ENCODE assay signal across 9 cellular contexts in the genomic region with DNA sequence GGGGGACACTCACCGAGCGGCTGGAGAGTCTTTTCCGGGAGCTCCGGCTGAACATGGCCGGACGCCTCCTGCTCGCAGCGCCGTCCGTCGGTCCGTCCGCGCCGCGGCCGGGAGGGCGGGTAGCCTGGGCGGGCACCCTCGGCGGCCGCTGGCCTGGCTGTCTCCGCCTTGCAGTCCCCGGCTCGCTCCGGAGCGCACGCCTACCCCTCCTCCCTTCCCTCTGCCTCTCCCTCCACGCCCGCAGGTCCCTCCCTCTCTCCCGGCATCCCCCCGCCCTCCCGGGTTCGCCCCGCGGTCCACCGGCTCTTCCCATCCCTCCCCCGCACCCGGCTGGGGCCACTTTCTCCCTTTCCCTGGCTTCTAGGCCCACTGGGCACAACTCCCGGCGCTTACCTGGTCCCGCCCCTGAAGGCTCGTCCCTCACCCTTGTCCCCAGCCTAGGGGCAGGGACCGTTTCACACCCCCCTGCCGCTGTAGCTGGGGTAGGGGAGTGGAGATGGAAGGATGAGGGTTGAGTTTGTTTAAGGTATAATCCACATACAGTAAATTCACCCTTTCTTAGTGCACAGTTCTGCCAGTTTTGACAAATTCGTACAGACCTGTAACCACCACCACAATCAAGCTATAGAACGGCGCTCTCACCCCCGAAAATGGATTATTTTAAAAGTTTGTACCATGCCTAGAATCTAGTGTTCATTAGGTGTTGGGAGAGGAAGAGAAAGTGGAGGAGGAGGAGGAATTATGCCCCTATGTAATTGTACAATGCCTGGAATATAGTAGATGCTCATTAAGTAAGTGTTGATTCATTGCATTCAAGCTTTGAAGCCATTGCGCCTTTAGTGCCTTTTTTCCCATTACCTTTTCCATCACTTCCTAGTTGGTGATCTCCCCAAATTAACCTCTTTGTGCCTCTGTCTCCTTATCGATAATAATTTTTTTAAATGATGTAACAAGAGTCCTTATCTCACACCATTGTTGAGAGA.
DNase-seq lines count a peak whose midpoint lies in the region; ATAC-seq and TF ChIP-seq lines count a peak whose summit lies in the region.
"Had no signal": no experiment of that assay in that cellular context is flagged by ENCODE, and none has a peak within 500 bp of the region (broad histone marks: within the 10 kb centered on the region; RNA-seq: fewer than 3 reads in every experiment).

No MANE protein-coding gene starts in this region.

- H3K9me3 ChIP-seq in HUES48 (ENCODE audit: control insufficient read depth, insufficient read depth, low read length) = no peaks in the 10 kb centered on the region
- no peaks in the 10 kb centered on the region for H3K9me3 ChIP-seq in duodenal mucosa (ENCODE audit: control insufficient read depth in 1 of 2, low read length in 2 of 2)
- no peaks in the 10 kb centered on the region for H3K9me3 ChIP-seq in lung (ENCODE audit: control insufficient read depth in 2 of 2, insufficient read depth in 1 of 2, low read length in 1 of 2)

- peaks cover 37% of the 10 kb centered on the region for H3K4me1 ChIP-seq in HUES48 (ENCODE audit: control insufficient read depth, insufficient read depth, low read length)
- peaks cover 0 to 5% of the 10 kb centered on the region in 2 donors for H3K4me1 ChIP-seq in duodenal mucosa (ENCODE audit: control insufficient read depth in 1 of 2, insufficient read depth in 2 of 2, low read length in 2 of 2)
- peaks cover 0 to 8% of the 10 kb centered on the region in 2 donors for H3K4me1 ChIP-seq in lung (ENCODE audit: control insufficient read depth in 2 of 2, insufficient read depth in 2 of 2, low read length in 2 of 2)

- H3K27ac ChIP-seq in HUES48 (ENCODE audit: low read depth, low read length) (no peak overlapping the region), duodenal mucosa (ENCODE audit: low read depth, low read length) (no peak overlapping the region), lung (ENCODE audit: low read depth in 1 of 2, low read length in 1 of 2) (peak overlapping the region in 1 of 2 donors; percentile 62)

- ATAC-seq in lung (ENCODE audit: insufficient read depth, low FRiP score) (peak; percentile 81), GM18868 (IDR thresholded peaks at IDR 0.05; ENCODE audit: unreplicated experiment) (no peak), GM21786 (IDR thresholded peaks at IDR 0.05; ENCODE audit: unreplicated experiment) (no peak)

- intact Hi-C loops in head of caudate nucleus (cut with DNase I) = no loop called here
- intact Hi-C loops in activated T-helper 1 cell treated with anti-CD3 and anti-CD28 coated beads, Interleukin-12 subunit alpha, Interleukin-12 subunit beta, Interleukin-2, Interleukin-4 antibody, amounts not matched to agents 30 ng/mL and 10 ng/mL and 1 ng/mL, durations not matched to agents 14 hours and 24 hours and 36 hours (cut with micrococcal nuclease) = no loop called here

- H3K9me3 Mint-ChIP-seq in activated T-helper 1 cell treated with anti-CD3 and anti-CD28 coated beads, Interleukin-12 subunit alpha, Interleukin-12 subunit beta, Interleukin-2, Interleukin-4 antibody, amounts not matched to agents 30 ng/mL and 10 ng/mL and 1 ng/mL, durations not matched to agents 14 hours and 24 hours and 36 hours = no peaks in the 10 kb centered on the region

- H3K36me3 ChIP-seq in HUES48 (ENCODE audit: control insufficient read depth, insufficient read depth, low read length) (no peaks in the 10 kb centered on the region), duodenal mucosa (ENCODE audit: control insufficient read depth in 1 of 2, insufficient read depth in 2 of 2, low read length in 2 of 2) (no peaks in the 10 kb centered on the region), lung (ENCODE audit: control insufficient read depth in 2 of 2, insufficient read depth in 2 of 2, low read length in 2 of 2) (no peaks in the 10 kb centered on the region)

- no peak for TF ChIP-seq CTCF in lung (IDR thresholded peaks at IDR 0.05; ENCODE audit: control extremely low read depth, extremely low read depth)

- no peak overlapping the region for H3K4me3 Mint-ChIP-seq in activated T-helper 1 cell treated with anti-CD3 and anti-CD28 coated beads, Interleukin-12 subunit alpha, Interleukin-12 subunit beta, Interleukin-2, Interleukin-4 antibody, amounts not matched to agents 30 ng/mL and 10 ng/mL and 1 ng/mL, durations not matched to agents 14 hours and 24 hours and 36 hours

- in situ Hi-C loops in ACHN (cut with HindIII; ENCODE audit: low pct_ligation_motif_present, low pct_unique_long_range_greater_than_20kb, low sequenced_read_pairs) = no loop called here

- H3K27me3 ChIP-seq in HUES48 (ENCODE audit: control insufficient read depth, insufficient read depth, low read length) = peaks cover 27% of the 10 kb centered on the region
- H3K27me3 ChIP-seq in duodenal mucosa (ENCODE audit: control insufficient read depth in 1 of 2, insufficient read depth in 2 of 2, low read length in 2 of 2) = peaks cover 7 to 21% of the 10 kb centered on the region in 2 donors
- no peaks in the 10 kb centered on the region for H3K27me3 ChIP-seq in lung (ENCODE audit: control insufficient read depth, insufficient read depth)

- no peak overlapping the region for H3K27ac Mint-ChIP-seq in activated T-helper 1 cell treated with anti-CD3 and anti-CD28 coated beads, Interleukin-12 subunit alpha, Interleukin-12 subunit beta, Interleukin-2, Interleukin-4 antibody, amounts not matched to agents 30 ng/mL and 10 ng/mL and 1 ng/mL, durations not matched to agents 14 hours and 24 hours and 36 hours

- H3K4me3 ChIP-seq in HUES48 (ENCODE audit: low read depth, low read length) (peak overlapping the region; percentile 85), duodenal mucosa (ENCODE audit: low read depth in 1 of 2, low read length in 2 of 2) (peak overlapping the region; percentile 51 to 60), lung (peak overlapping the region; percentile 73)

- no peaks in the 10 kb centered on the region for H3K36me3 Mint-ChIP-seq in activated T-helper 1 cell treated with anti-CD3 and anti-CD28 coated beads, Interleukin-12 subunit alpha, Interleukin-12 subunit beta, Interleukin-2, Interleukin-4 antibody, amounts not matched to agents 30 ng/mL and 10 ng/mL and 1 ng/mL, durations not matched to agents 14 hours and 24 hours and 36 hours (ENCODE audit: low read depth)

- H3K27me3 Mint-ChIP-seq in activated T-helper 1 cell treated with anti-CD3 and anti-CD28 coated beads, Interleukin-12 subunit alpha, Interleukin-12 subunit beta, Interleukin-2, Interleukin-4 antibody, amounts not matched to agents 30 ng/mL and 10 ng/mL and 1 ng/mL, durations not matched to agents 14 hours and 24 hours and 36 hours (ENCODE audit: insufficient read depth) = peaks cover 56% of the 10 kb centered on the region

- 13 to 14% methylated on average over 36 to 51 of the region's 51 CpGs for WGBS in lung, 2 donors

- peak; percentile 60 for DNase-seq in ACHN
- peak; percentile 62 for DNase-seq in lung (ENCODE audit: low spot score)
- no peak for DNase-seq in head of caudate nucleus
- no peak for DNase-seq in activated T-helper 1 cell treated with anti-CD3 and anti-CD28 coated beads, Interleukin-12 subunit alpha, Interleukin-12 subunit beta, Interleukin-2, Interleukin-4 antibody, amounts not matched to agents 30 ng/mL and 10 ng/mL and 1 ng/mL, durations not matched to agents 14 hours and 24 hours and 36 hours (ENCODE audit: low spot score)
- DNase-seq: stimulated activated CD4-positive, alpha-beta T cell treated with anti-CD3 and anti-CD28 coated beads, Interleukin-4, amount 100 ng/mL, for 1 hour had no signal

- H3K4me1 Mint-ChIP-seq in activated T-helper 1 cell treated with anti-CD3 and anti-CD28 coated beads, Interleukin-12 subunit alpha, Interleukin-12 subunit beta, Interleukin-2, Interleukin-4 antibody, amounts not matched to agents 30 ng/mL and 10 ng/mL and 1 ng/mL, durations not matched to agents 14 hours and 24 hours and 36 hours (ENCODE audit: low read depth) = no peaks in the 10 kb centered on the region

- H3K9ac ChIP-seq in HUES48 (ENCODE audit: low read depth, low read length) (peak overlapping the region; percentile 44; the same call in 1 of the 2 replicates), duodenal mucosa (ENCODE audit: low read depth in 1 of 2, low read length in 2 of 2) (no peak overlapping the region)

Comparison
In these comparisons a context has a peak if more than half of its experiments do, and no peak if none do; other contexts are left out.
1. DNase-seq: peak in ACHN (single experiment) and lung (single experiment); none in head of caudate nucleus (0 of 42) and activated T-helper 1 cell treated with anti-CD3 and anti-CD28 coated beads, Interleukin-12 subunit alpha, Interleukin-12 subunit beta, Interleukin-2, Interleukin-4 antibody, amounts not matched to agents 30 ng/mL and 10 ng/mL and 1 ng/mL, durations not matched to agents 14 hours and 24 hours and 36 hours (single experiment).
2. Peak in every context shown above with its lines, with median percentiles within 50 percentile points of each other: H3K4me3 ChIP-seq.